ENCODE assay signal across 1 cellular context in genomic region chr5:110019780-110020179, GRCh38.
TF ChIP-seq lines count a peak whose summit lies in the region.

No MANE protein-coding gene starts in this region.

TF ChIP-seq in liver, 16 proteins besides CTCF, POLR2A, EP300 and RAD21 (continued from another document):
- TF ChIP-seq REST (IDR thresholded peaks at IDR 0.05) (no peak), TAF1 (conservative IDR thresholded peaks at IDR 0.05) (no peak), FOXA2 (IDR thresholded peaks at IDR 0.05) (no peak), FOXA1 (IDR thresholded peaks at IDR 0.05) (no peak), EGR1 (IDR thresholded peaks at IDR 0.05; ENCODE audit: low read depth in 2 of 2) (no peak), NR2F2 (IDR thresholded peaks at IDR 0.05) (no peak), RXRA (IDR thresholded peaks at IDR 0.05) (peak in 1 of 2 donors; percentile 35), HNF4G (IDR thresholded peaks at IDR 0.05) (peak; percentile 53), SP1 (IDR thresholded peaks at IDR 0.05) (peak; percentile 59), HNF4A (conservative IDR thresholded peaks at IDR 0.05) (peak; percentile 79 to 87), JUND (IDR thresholded peaks at IDR 0.05) (no peak)
- TF ChIP-seq, protein P1, sequence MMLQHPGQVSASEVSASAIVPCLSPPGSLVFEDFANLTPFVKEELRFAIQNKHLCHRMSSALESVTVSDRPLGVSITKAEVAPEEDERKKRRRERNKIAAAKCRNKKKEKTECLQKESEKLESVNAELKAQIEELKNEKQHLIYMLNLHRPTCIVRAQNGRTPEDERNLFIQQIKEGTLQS (IDR thresholded peaks at IDR 0.05): no peak
- TF ChIP-seq, protein P2, sequence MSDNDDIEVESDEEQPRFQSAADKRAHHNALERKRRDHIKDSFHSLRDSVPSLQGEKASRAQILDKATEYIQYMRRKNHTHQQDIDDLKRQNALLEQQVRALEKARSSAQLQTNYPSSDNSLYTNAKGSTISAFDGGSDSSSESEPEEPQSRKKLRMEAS (IDR thresholded peaks at IDR 0.05): no peak
